ENCODE assay signal across 16 cellular contexts in genomic region chr17:31741371-31741770, GRCh38.
"Had no signal": no experiment of that assay in that cellular context is flagged by ENCODE, and none has a peak within 500 bp of the region (broad histone marks: within the 10 kb centered on the region; RNA-seq: fewer than 3 reads in every experiment).

No MANE protein-coding gene starts in this region.

- H3K27ac Mint-ChIP-seq: activated CD4-positive, alpha-beta memory T cell treated with anti-CD3 and anti-CD28 coated beads, Interleukin-2, amount 10 ng/mL, durations not matched to agents 7 days and 5 days; activated naive CD8-positive, alpha-beta T cell; activated T-cell treated with anti-CD3 and anti-CD28 coated beads, Interleukin-2, amount 50 U/mL, for 24 hours; effector memory CD8-positive, alpha-beta T cell; nephron progenitor cell; T-helper 1 cell treated with Interleukin-12 subunit alpha and Interleukin-12 subunit beta and Interleukin-4 antibody, amounts not matched to agents 30 μg/mL and 1 μg/mL, for 36 hours had no signal

- H3K4me3 ChIP-seq: right lobe of liver, stomach, testis had no signal

- H3K36me3 Mint-ChIP-seq: activated naive CD8-positive, alpha-beta T cell had no signal

- DNase-seq: activated CD4-positive, alpha-beta memory T cell treated with anti-CD3 and anti-CD28 coated beads, Interleukin-2, amount 10 ng/mL, durations not matched to agents 7 days and 5 days; activated CD4-positive, alpha-beta T cell treated with anti-CD3 and anti-CD28 coated beads for 4 hours; activated T-cell treated with anti-CD3 and anti-CD28 coated beads, Interleukin-2, amount 50 U/mL, for 24 hours; cerebellar nuclear complex; dermis blood vessel endothelial cell; effector memory CD8-positive, alpha-beta T cell; hippocampal formation; left ventricle myocardium superior; nephron progenitor cell; occipital lobe; right lobe of liver; stimulated activated CD4-positive, alpha-beta T cell treated with anti-CD3 and anti-CD28 coated beads, Interleukin-1b, Interleukin-23, amount 100 ng/mL, for 48 hours; stomach; testis had no signal

- H3K4me3 Mint-ChIP-seq: activated CD4-positive, alpha-beta memory T cell treated with anti-CD3 and anti-CD28 coated beads, Interleukin-2, amount 10 ng/mL, durations not matched to agents 7 days and 5 days; activated naive CD8-positive, alpha-beta T cell; activated T-cell treated with anti-CD3 and anti-CD28 coated beads, Interleukin-2, amount 50 U/mL, for 24 hours; effector memory CD8-positive, alpha-beta T cell; nephron progenitor cell; T-helper 1 cell treated with Interleukin-12 subunit alpha and Interleukin-12 subunit beta and Interleukin-4 antibody, amounts not matched to agents 30 μg/mL and 1 μg/mL, for 36 hours had no signal

- ATAC-seq: effector memory CD8-positive, alpha-beta T cell; left ventricle myocardium superior; right lobe of liver had no signal

- H3K9me3 Mint-ChIP-seq: activated CD4-positive, alpha-beta memory T cell treated with anti-CD3 and anti-CD28 coated beads, Interleukin-2, amount 10 ng/mL, durations not matched to agents 7 days and 5 days; activated T-cell treated with anti-CD3 and anti-CD28 coated beads, Interleukin-2, amount 50 U/mL, for 24 hours; effector memory CD8-positive, alpha-beta T cell; nephron progenitor cell; T-helper 1 cell treated with Interleukin-12 subunit alpha and Interleukin-12 subunit beta and Interleukin-4 antibody, amounts not matched to agents 30 μg/mL and 1 μg/mL, for 36 hours had no signal

- H3K27me3 ChIP-seq: right lobe of liver, stomach, testis had no signal

- H3K27ac ChIP-seq: right lobe of liver, testis had no signal

- H3K36me3 ChIP-seq: right lobe of liver, stomach had no signal

- H3K4me1 Mint-ChIP-seq: activated CD4-positive, alpha-beta memory T cell treated with anti-CD3 and anti-CD28 coated beads, Interleukin-2, amount 10 ng/mL, durations not matched to agents 7 days and 5 days had no signal

- H3K9me3 ChIP-seq: right lobe of liver, stomach, testis had no signal
